ENCODE assay signal across 26 cellular contexts in the genomic region with DNA sequence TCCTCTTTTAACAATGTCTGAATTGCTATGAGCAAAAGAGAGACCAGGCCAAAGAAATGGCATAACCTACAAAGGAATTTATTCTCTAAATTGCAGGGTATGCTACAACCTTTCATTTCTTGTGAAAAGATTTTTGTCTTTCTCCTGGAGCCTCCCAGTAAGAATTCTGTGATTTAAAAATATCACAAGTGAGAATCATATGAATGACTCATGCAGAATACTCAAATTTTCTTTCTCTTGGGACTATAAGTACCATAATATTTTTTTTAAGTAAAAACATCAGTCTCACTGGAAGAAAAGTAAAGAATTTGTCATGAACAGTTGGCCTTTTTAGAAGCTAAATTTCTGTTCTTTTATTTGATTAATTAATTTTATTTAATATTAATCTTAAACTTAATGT. TPM values are rescaled to one million over a fixed set of nuclear protein-coding genes. Genes with fewer than 3 reads are reported as not detected.
"Had no signal": no experiment of that assay in that cellular context is flagged by ENCODE, and none has a peak within 500 bp of the region (broad histone marks: within the 10 kb centered on the region; RNA-seq: fewer than 3 reads in every experiment).

No MANE protein-coding gene starts in this region.

- ATAC-seq: esophagus mucosa; gastroesophageal sphincter; left colon; left ventricle myocardium superior; mucosa of descending colon; naive thymus-derived CD8-positive, alpha-beta T cell; psoas muscle; sciatic nerve had no signal

- DNase-seq: effector CD8-positive, alpha-beta T cell; foreskin fibroblast; glutamatergic neuron; left colon; left ventricle myocardium superior; mesendoderm; mucosa of descending colon; naive thymus-derived CD8-positive, alpha-beta T cell; psoas muscle; stimulated activated CD4-positive, alpha-beta T cell treated with anti-CD3 and anti-CD28 coated beads, Interleukin-12 subunit alpha, Interleukin-12 subunit beta, amount 100 ng/mL, for 4 hours; stimulated activated naive CD4-positive, alpha-beta T cell; stomach; tibial artery; upper lobe of left lung had no signal

- H3K4me3 ChIP-seq: coronary artery, gastroesophageal sphincter, lung, mucosa of descending colon, psoas muscle, skin epidermis, stomach, suprapubic skin, tibial artery, upper lobe of left lung, vagina had no signal

- H3K27ac ChIP-seq: coronary artery, gastroesophageal sphincter, neutrophil, psoas muscle, skin epidermis, stomach, suprapubic skin, tibial artery, upper lobe of left lung, vagina had no signal

- H3K4me1 ChIP-seq: gastroesophageal sphincter, psoas muscle, stomach, suprapubic skin, tibial artery, upper lobe of left lung, vagina had no signal

- H3K9me3 ChIP-seq: gastroesophageal sphincter, mucosa of descending colon, neutrophil, psoas muscle, stomach, suprapubic skin, tibial artery, upper lobe of left lung, vagina had no signal

- H3K36me3 ChIP-seq: gastroesophageal sphincter, neutrophil, stomach, suprapubic skin, tibial artery, upper lobe of left lung, vagina had no signal

- H3K27me3 ChIP-seq: gastroesophageal sphincter, neutrophil, suprapubic skin, tibial artery, upper lobe of left lung, vagina had no signal

RNA-seq across cellular contexts. Expression of a gene that starts 26.3 kb away (rescaled TPM):
- total RNA-seq: dermis microvascular lymphatic vessel endothelial cell; esophagus mucosa; kidney epithelial cell; left ventricle myocardium superior; mucosa of descending colon; naive thymus-derived CD8-positive, alpha-beta T cell; osteoblast; psoas muscle; sciatic nerve; suprapubic skin; upper lobe of left lung; vagina had no signal
- polyA plus RNA-seq: lung; naive thymus-derived CD8-positive, alpha-beta T cell had no signal
